ENCODE assay signal across 8 cellular contexts in genomic region chr7:38321515-38321944, GRCh38.
DNase-seq lines count a peak whose midpoint lies in the region; TF ChIP-seq lines count a peak whose summit lies in the region.

No MANE protein-coding gene starts in this region.

- DNase-seq in AG10803 (ENCODE audit: low read depth), result peak; percentile 93
- DNase-seq in GM13976 (ENCODE audit: low spot score), result peak; percentile 34
- DNase-seq in activated naive CD8-positive, alpha-beta T cell treated with anti-CD3 and anti-CD28 coated beads for 36 hours, result no peak
- peak; percentile 38 for DNase-seq in kidney tubule cell (ENCODE audit: low spot score)
- no peak for DNase-seq in SHP77 treated with DMSO at 0.1 percent for 48 hours (lab: John Stamatoyannopoulos, UW)
- DNase-seq in D341Med (ENCODE audit: low spot score), result no peak
- no peak for DNase-seq in NK-92 treated with Interleukin-12 subunit alpha and Interleukin-12 subunit beta, amount 100 ng/mL, for 24 hours (lab: John Stamatoyannopoulos, UW)
- no peak for DNase-seq in activated CD8-positive, alpha-beta memory T cell treated with anti-CD3 and anti-CD28 coated beads, Interleukin-2, amount 50 U/mL, for 4 hours

- H3K4me3 ChIP-seq in AG10803 (ENCODE audit: low read length), result no peak overlapping the region

- H3K27me3 Mint-ChIP-seq in activated naive CD8-positive, alpha-beta T cell treated with anti-CD3 and anti-CD28 coated beads for 36 hours, result no peaks in the 10 kb centered on the region

- no peak overlapping the region for H3K4me3 Mint-ChIP-seq in activated naive CD8-positive, alpha-beta T cell treated with anti-CD3 and anti-CD28 coated beads for 36 hours

- in situ Hi-C loops in GM13976 (cut with MboI; ENCODE audit: low sequenced_read_pairs, unreplicated experiment), result no loop called here

- no peaks in the 10 kb centered on the region for H3K9me3 Mint-ChIP-seq in activated naive CD8-positive, alpha-beta T cell treated with anti-CD3 and anti-CD28 coated beads for 36 hours

- peaks cover 19% of the 10 kb centered on the region for H3K4me1 Mint-ChIP-seq in activated naive CD8-positive, alpha-beta T cell treated with anti-CD3 and anti-CD28 coated beads for 36 hours

- H3K27ac Mint-ChIP-seq in activated naive CD8-positive, alpha-beta T cell treated with anti-CD3 and anti-CD28 coated beads for 36 hours, result peak overlapping the region; percentile 16

- H3K36me3 Mint-ChIP-seq in activated naive CD8-positive, alpha-beta T cell treated with anti-CD3 and anti-CD28 coated beads for 36 hours, result no peaks in the 10 kb centered on the region

- TF ChIP-seq CTCF in AG10803 (conservative IDR thresholded peaks at IDR 0.05; ENCODE audit: low read length) (no peak; the same call in 1 of the 2 replicates), GM13976 (IDR thresholded peaks at IDR 0.05; ENCODE audit: borderline replicate concordance, control extremely low read depth, extremely low read depth, insufficient read depth, missing control alignments) (no peak)

Comparison
In these comparisons a context has a peak if more than half of its experiments do, and no peak if none do; other contexts are left out.
1. DNase-seq: peak in AG10803 (single experiment), GM13976 (single experiment) and kidney tubule cell (single experiment); none in activated naive CD8-positive, alpha-beta T cell treated with anti-CD3 and anti-CD28 coated beads for 36 hours (single experiment), SHP77 treated with DMSO at 0.1 percent for 48 hours (single experiment), D341Med (single experiment), NK-92 treated with Interleukin-12 subunit alpha and Interleukin-12 subunit beta, amount 100 ng/mL, for 24 hours (single experiment) and activated CD8-positive, alpha-beta memory T cell treated with anti-CD3 and anti-CD28 coated beads, Interleukin-2, amount 50 U/mL, for 4 hours (single experiment).